Comparison of ENCODE assay signal across 7 cellular contexts in genomic region chrX:86241547-86241946, GRCh38.
"Had no signal": no experiment of that assay in that cellular context is flagged by ENCODE, and none has a peak within 500 bp of the region (broad histone marks: within the 10 kb centered on the region; RNA-seq: fewer than 3 reads in every experiment).

No MANE protein-coding gene starts in this region.

- DNase-seq: IMR-90, KBM-7, KG1 had no signal

- H3K4me2 ChIP-seq: KMS-11 had no signal

- ATAC-seq: HepG2 had no signal

- FAIRE-seq: HepG2, HTR-8/SVneo had no signal

- H3K9ac ChIP-seq: KMS-11 had no signal

- H3K27ac ChIP-seq: HL-60, KMS-11 had no signal
